In genomic region chr1:172533511-172534116, GRCh38 we compare ENCODE assay signal across 8 cellular contexts. TPM values are rescaled to one million over a fixed set of nuclear protein-coding genes. Genes with fewer than 3 reads are reported as not detected.
A peak's percentile ranks its signal among the peaks of the same experiment; 100 is the strongest.
DNase-seq lines count a peak whose midpoint lies in the region; ATAC-seq, FAIRE-seq and TF ChIP-seq lines count a peak whose summit lies in the region.

No MANE protein-coding gene starts in this region.

- ATAC-seq in GM18867 (IDR thresholded peaks at IDR 0.05; ENCODE audit: unreplicated experiment) (peak; percentile 22), HG03571 (IDR thresholded peaks at IDR 0.05; ENCODE audit: unreplicated experiment) (peak; percentile 16), HG03175 (IDR thresholded peaks at IDR 0.05; ENCODE audit: unreplicated experiment) (no peak)

- peak overlapping the region; percentile 91 for H3K4me3 ChIP-seq in ACC112 (ENCODE audit: low read depth, low read length)
- H3K4me3 ChIP-seq in brain microvascular endothelial cell (ENCODE audit: low read depth, low read length) = peak overlapping the region; percentile 84
- peak overlapping the region; percentile 95 to 97 for H3K4me3 ChIP-seq in kidney (ENCODE audit: low read length in 2 of 2)

- peaks cover 53% of the 10 kb centered on the region for H3K79me2 ChIP-seq in ACC112 (ENCODE audit: control insufficient read depth, insufficient read depth, low read length, unreplicated experiment)

- H3K4me1 ChIP-seq in ACC112 (ENCODE audit: control insufficient read depth, insufficient read depth, low read length, unreplicated experiment) (peaks cover 42% of the 10 kb centered on the region), kidney (ENCODE audit: control insufficient read depth in 1 of 2, insufficient read depth in 1 of 2, low read depth in 1 of 2, low read length in 2 of 2) (peaks cover 3 to 17% of the 10 kb centered on the region in 2 donors)

- intact Hi-C loops in kidney (cut with DNase I) = no loop called here

- H3K9ac ChIP-seq in kidney (ENCODE audit: low read length in 2 of 2) = peak overlapping the region; percentile 75 to 96

- H3K27ac ChIP-seq in ACC112 (ENCODE audit: low read depth, low read length) (peak overlapping the region; percentile 76), brain microvascular endothelial cell (peak overlapping the region; percentile 94), kidney (ENCODE audit: low read depth in 2 of 2, low read length in 2 of 2) (peak overlapping the region; percentile 90 to 95)

- no peak for FAIRE-seq in kidney (lab: Jason Lieb, UNC)

- in situ Hi-C loops in brain microvascular endothelial cell (cut with HindIII; ENCODE audit: low pct_ligation_motif_present, low sequenced_read_pairs) = no loop called here

- H3K9me3 ChIP-seq in kidney (ENCODE audit: control insufficient read depth in 1 of 2, low read length in 2 of 2) = no peaks in the 10 kb centered on the region

- TF ChIP-seq CTCF in brain microvascular endothelial cell (IDR thresholded peaks at IDR 0.05; ENCODE audit: low read depth, low read length, missing control alignments) = no peak
- no peak for TF ChIP-seq CTCF in kidney (IDR thresholded peaks at IDR 0.05; ENCODE audit: borderline replicate concordance, extremely low read depth, insufficient read depth)

- no peaks in the 10 kb centered on the region for H3K36me3 ChIP-seq in ACC112 (ENCODE audit: insufficient read depth, low read length)
- no peaks in the 10 kb centered on the region for H3K36me3 ChIP-seq in brain microvascular endothelial cell (replicated peaks)
- H3K36me3 ChIP-seq in kidney (ENCODE audit: control insufficient read depth in 1 of 2, insufficient read depth in 2 of 2, low read length in 2 of 2) = no peaks in the 10 kb centered on the region

- H3K27me3 ChIP-seq in ACC112 (ENCODE audit: insufficient read depth, low read length) (no peaks in the 10 kb centered on the region), brain microvascular endothelial cell (replicated peaks) (no peaks in the 10 kb centered on the region)

- H2AFZ ChIP-seq in ACC112 (ENCODE audit: low read length, unreplicated experiment) = peak overlapping the region; percentile 73

- DNase-seq in SW480 (ENCODE audit: low spot score) (peak; percentile 27), brain microvascular endothelial cell (no peak), kidney (peak; percentile 41)
- peak; percentile 10 for DNase-seq in stimulated activated CD4-positive, alpha-beta T cell treated with anti-CD3 and anti-CD28 coated beads, Interleukin-4, amount 100 ng/mL, for 1 hour

RNA-seq across cellular contexts. Expression of gene SUCO, which starts 0.7 kb away (rescaled TPM):
- total RNA-seq in kidney = 40.0 TPM
- 9.8 TPM for polyA plus RNA-seq in kidney (ENCODE audit: insufficient read depth, low read depth, low replicate concordance)
